In the genomic region with DNA sequence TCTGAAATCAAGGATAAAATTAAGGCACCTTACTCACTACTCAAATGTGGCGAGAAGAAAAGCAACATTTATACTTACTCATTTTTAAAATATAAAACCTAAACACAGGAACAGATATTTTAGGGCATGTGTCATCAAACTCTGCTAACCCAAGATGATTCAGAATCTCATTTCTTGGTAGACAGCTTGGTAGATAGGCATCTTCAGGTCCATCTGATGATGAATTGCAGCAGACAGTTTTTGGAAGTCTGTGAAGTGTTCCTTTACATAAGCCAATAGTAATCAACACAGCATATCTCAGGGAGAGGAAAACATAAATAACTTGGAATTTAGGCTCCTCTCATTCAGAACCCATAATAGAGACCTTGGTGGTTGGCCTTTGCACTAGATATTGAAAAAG, we compare ENCODE assay signal across 12 cellular contexts. TPM values are rescaled to one million over a fixed set of nuclear protein-coding genes. Genes with fewer than 3 reads are reported as not detected.
DNase-seq lines count a peak whose midpoint lies in the region; ATAC-seq, FAIRE-seq and TF ChIP-seq lines count a peak whose summit lies in the region.
"Had no signal": no experiment of that assay in that cellular context is flagged by ENCODE, and none has a peak within 500 bp of the region (broad histone marks: within the 10 kb centered on the region; RNA-seq: fewer than 3 reads in every experiment).

No MANE protein-coding gene starts in this region.

- H3K4me3 Mint-ChIP-seq in astrocyte (ENCODE audit: unreplicated experiment) = no peak overlapping the region
- H3K4me3 Mint-ChIP-seq: dendritic cell treated with granulocyte-macrophage colony-stimulating factor and Interleukin-4, amounts not matched to agents 40 ng/mL and 50 ng/mL, for 4 days had no signal

- FAIRE-seq in astrocyte (lab: Jason Lieb, UNC) = peak; percentile 63
- FAIRE-seq: TTC549 had no signal

- no peaks in the 10 kb centered on the region for H3K36me3 Mint-ChIP-seq in astrocyte (ENCODE audit: low read depth, unreplicated experiment)

- H3K27ac ChIP-seq in ACC112 (ENCODE audit: low read depth, low read length) (peak overlapping the region; percentile 97), HCT116 (ENCODE audit: low read depth, low read length) (no peak overlapping the region), astrocyte (ENCODE audit: low read depth, low read length) (peak overlapping the region; percentile 58), layer of hippocampus (ENCODE audit: low read depth, low read length) (peak overlapping the region; percentile 9), gastroesophageal sphincter (no peak overlapping the region)

- no peak for TF ChIP-seq EP300 in gastroesophageal sphincter (IDR thresholded peaks at IDR 0.05)

- H3K9me3 Mint-ChIP-seq in astrocyte (ENCODE audit: unreplicated experiment) = no peaks in the 10 kb centered on the region
- H3K9me3 Mint-ChIP-seq: dendritic cell treated with granulocyte-macrophage colony-stimulating factor and Interleukin-4, amounts not matched to agents 40 ng/mL and 50 ng/mL, for 4 days had no signal

- POLR2A ChIA-PET in HCT116 (lab: Charles Lee) = no interaction called here

- no peak for DNase-seq in HCT116 (ENCODE audit: low read depth, low spot score)
- peak; percentile 92 for DNase-seq in astrocyte (ENCODE audit: low read depth)
- no peak for DNase-seq in stimulated activated CD4-positive, alpha-beta T cell treated with anti-CD3 and anti-CD28 coated beads, Interleukin-1b, Interleukin-23, amount 100 ng/mL, for 48 hours
- DNase-seq in NCI-H2196 (lab: John Stamatoyannopoulos, UW; ENCODE audit: unreplicated experiment) = no peak
- no peak for DNase-seq in NCI-H1092 treated with DMSO at 0.1 percent for 48 hours (lab: John Stamatoyannopoulos, UW)
- DNase-seq: mesendoderm, NCI-H187 treated with DMSO at 0.1 percent for 48 hours had no signal

- TF ChIP-seq POLR2A in HCT116 (IDR thresholded peaks at IDR 0.05; ENCODE audit: borderline replicate concordance, extremely low read depth, insufficient read depth, insufficient read length) (no peak), gastroesophageal sphincter (IDR thresholded peaks at IDR 0.05) (no peak)

- WGBS in gastroesophageal sphincter (ENCODE audit: low coverage in 1 of 2), 2 donors = 50% methylated on average over 1 of the region's 1 CpG; no CpG with 5 or more reads in 1 of the 2 donors

- H3K9ac ChIP-seq in HCT116 (ENCODE audit: low read length) (peak overlapping the region; percentile 9; the same call in 1 of the 2 replicates), astrocyte (ENCODE audit: low read length) (peak overlapping the region; percentile 87)

- H3K36me3 ChIP-seq in ACC112 (ENCODE audit: insufficient read depth, low read length) = peaks cover 32% of the 10 kb centered on the region
- H3K36me3 ChIP-seq in HCT116 (ENCODE audit: control insufficient read depth in 1 of 2, insufficient read depth in 2 of 2, low read length in 2 of 2) = no peaks in the 10 kb centered on the region; a peak in 1 of 4 replicates
- peaks cover 3% of the 10 kb centered on the region for H3K36me3 ChIP-seq in astrocyte (ENCODE audit: insufficient read depth, low read length)
- peaks cover 0 to 6% of the 10 kb centered on the region in 2 donors for H3K36me3 ChIP-seq in gastroesophageal sphincter

- RAD21 ChIA-PET in HCT116 (lab: Charles Lee; ENCODE audit: low non-redundant PET in 1 of 2, low total read pairs in 2 of 2, uncharacterized antibody in 2 of 2, unreplicated experiment in 2 of 2) = interaction anchor here in 1 of 2 experiments (0.6 kb wide), 1 partner anchor 192 kb away, joined by 3 read pairs; no protein-coding TSS in a partner anchor

- H3K9me3 ChIP-seq in HCT116 (ENCODE audit: control insufficient read depth in 1 of 2, insufficient read depth in 1 of 2, low read depth in 1 of 2, low read length in 2 of 2) = no peaks in the 10 kb centered on the region
- H3K9me3 ChIP-seq in astrocyte (ENCODE audit: insufficient read depth, low read depth, low read length) = no peaks in the 10 kb centered on the region
- no peaks in the 10 kb centered on the region for H3K9me3 ChIP-seq in gastroesophageal sphincter

- peaks cover 93% of the 10 kb centered on the region for H3K79me2 ChIP-seq in ACC112 (ENCODE audit: control insufficient read depth, insufficient read depth, low read length, unreplicated experiment)
- H3K79me2 ChIP-seq in HCT116 (ENCODE audit: insufficient read depth, low read length) = peaks cover 67% of the 10 kb centered on the region
- H3K79me2 ChIP-seq in astrocyte (ENCODE audit: insufficient read depth, low read length) = peaks cover 80% of the 10 kb centered on the region

- no peak for TF ChIP-seq RAD21 in HCT116 (IDR thresholded peaks at IDR 0.05; ENCODE audit: low read depth)

- no peak overlapping the region for H2AFZ ChIP-seq in ACC112 (ENCODE audit: low read length, unreplicated experiment)
- H2AFZ ChIP-seq in HCT116 (ENCODE audit: low read depth, low read length, poor library complexity, severe bottlenecking) = no peak overlapping the region
- no peak overlapping the region for H2AFZ ChIP-seq in astrocyte (ENCODE audit: low read depth, low read length)

- ATAC-seq in HCT116 = no peak
- no peak for ATAC-seq in gastroesophageal sphincter

- H3K4me1 ChIP-seq in ACC112 (ENCODE audit: control insufficient read depth, insufficient read depth, low read length, unreplicated experiment) (peaks cover 64% of the 10 kb centered on the region), HCT116 (ENCODE audit: control insufficient read depth in 1 of 2, insufficient read depth in 2 of 2, low read length in 2 of 2) (peaks cover 50 to 74% of the 10 kb centered on the region in 2 experiments), astrocyte (ENCODE audit: insufficient read depth, low read length) (peaks cover 43% of the 10 kb centered on the region), gastroesophageal sphincter (peaks cover 0 to 45% (median 12%) of the 10 kb centered on the region in 3 donors)

- intact Hi-C loops in HCT116 (cut with micrococcal nuclease) = loop anchor here (5.0 to 10.0 kb wide), 2 partner anchors 107 to 270 kb away; no protein-coding TSS in a partner anchor

- H3K4me1 Mint-ChIP-seq in astrocyte (ENCODE audit: low read depth, unreplicated experiment) = peaks cover 36% of the 10 kb centered on the region

- TF ChIP-seq CTCF in HCT116 (IDR thresholded peaks at IDR 0.05 in 2 of 3, conservative IDR thresholded peaks at IDR 0.05 in 1 of 3; ENCODE audit: borderline replicate concordance in 1 of 3, insufficient read depth in 1 of 3, low read depth in 2 of 3, low read length in 2 of 3) = no peak
- no peak for TF ChIP-seq CTCF in astrocyte (IDR thresholded peaks at IDR 0.05; ENCODE audit: insufficient read depth, low read depth, low read length)
- no peak for TF ChIP-seq CTCF in gastroesophageal sphincter (IDR thresholded peaks at IDR 0.05)

- H3K9me2 ChIP-seq in HCT116 (ENCODE audit: insufficient read depth) = no peaks in the 10 kb centered on the region

- peak overlapping the region; percentile 79 for H3K4me3 ChIP-seq in ACC112 (ENCODE audit: low read depth, low read length)
- H3K4me3 ChIP-seq in HCT116 (replicated peaks in 1 of 2; ENCODE audit: low read depth in 1 of 2, low read length in 2 of 2) = no peak overlapping the region
- no peak overlapping the region for H3K4me3 ChIP-seq in astrocyte (ENCODE audit: insufficient read depth, low read depth, low read length)
- H3K4me3 ChIP-seq in gastroesophageal sphincter = no peak overlapping the region

- peak overlapping the region; percentile 31 for H3K27ac Mint-ChIP-seq in astrocyte (ENCODE audit: unreplicated experiment)

- H3K27me3 Mint-ChIP-seq in astrocyte (ENCODE audit: low read depth, unreplicated experiment) = peaks cover 4% of the 10 kb centered on the region

- H4K20me1 ChIP-seq in HCT116 (ENCODE audit: insufficient read depth) (0 out of 2 replicates have a peak, but pooled peaks cover 4% of the 10 kb centered on the region), astrocyte (ENCODE audit: insufficient read depth, low read length) (peaks cover 50% of the 10 kb centered on the region)

- H3K27me3 ChIP-seq in ACC112 (ENCODE audit: insufficient read depth, low read length) (no peaks in the 10 kb centered on the region), HCT116 (ENCODE audit: insufficient read depth, low read length) (no peaks in the 10 kb centered on the region), astrocyte (ENCODE audit: insufficient read depth, low read length) (no peaks in the 10 kb centered on the region), layer of hippocampus (ENCODE audit: control insufficient read depth, insufficient read depth, low read length) (no peaks in the 10 kb centered on the region), gastroesophageal sphincter (no peaks in the 10 kb centered on the region)

- CTCF ChIA-PET in HCT116 (lab: Charles Lee) = no interaction called here

- BruUV-seq in HCT116 (replicated peaks; lab: Mats Ljungman, UMichigan) = no TSS peak

- H3K4me2 ChIP-seq in HCT116 (ENCODE audit: low read length) = peak overlapping the region; percentile 85
- H3K4me2 ChIP-seq in astrocyte (ENCODE audit: low read length) = peak overlapping the region; percentile 93

TF ChIP-seq in HCT116, 20 proteins besides CTCF, POLR2A, EP300 and RAD21:
- TF ChIP-seq CEBPB (IDR thresholded peaks at IDR 0.05; ENCODE audit: low read depth) (no peak), ZFX (IDR thresholded peaks at IDR 0.05) (no peak), SP1 (IDR thresholded peaks at IDR 0.05; ENCODE audit: low read depth) (no peak), ZNF274 (IDR thresholded peaks at IDR 0.05; ENCODE audit: low read depth, low read length) (no peak), JUND (IDR thresholded peaks at IDR 0.05) (0 out of 2 replicates have a peak, but pooled peaks have one; percentile 19), CBX3 (IDR thresholded peaks at IDR 0.05; ENCODE audit: low read depth) (0 out of 2 replicates have a peak, but pooled peaks have one; percentile 12)
- TF ChIP-seq, protein P1, sequence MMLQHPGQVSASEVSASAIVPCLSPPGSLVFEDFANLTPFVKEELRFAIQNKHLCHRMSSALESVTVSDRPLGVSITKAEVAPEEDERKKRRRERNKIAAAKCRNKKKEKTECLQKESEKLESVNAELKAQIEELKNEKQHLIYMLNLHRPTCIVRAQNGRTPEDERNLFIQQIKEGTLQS (IDR thresholded peaks at IDR 0.05) = no peak
TF ChIP-seq in HCT116: peak in this region for 2.

RNA-seq across cellular contexts. Expression of a gene that starts 3.4 kb away (rescaled TPM):
- total RNA-seq in HCT116 (2021; ENCODE audit: unreplicated experiment) (49.5 TPM), astrocyte (34.3 and 35.8 TPM in 2 replicates), gastroesophageal sphincter (10 to 100 TPM; 17.9 to 35.9 (median 22.4) TPM)
- polyA plus RNA-seq in HCT116 (2012) = 17.1 TPM in 2 replicates

RNA-seq across cellular contexts. Expression of a gene that starts 54.7 kb away (rescaled TPM):
- total RNA-seq in HCT116 (2021; ENCODE audit: unreplicated experiment) = 1.4 TPM
- polyA plus RNA-seq in HCT116 (2012) = 0.65 and 0.94 TPM in 2 replicates
- 0.99 and 1.1 TPM in 2 replicates for total RNA-seq in astrocyte
- 10 to 100 TPM in 2 of 4 donors, 1 to 10 TPM in 2; 6.2 to 23.0 (median 11.8) TPM for total RNA-seq in gastroesophageal sphincter

Comparison
In these comparisons a context has a peak if more than half of its experiments do, and no peak if none do; other contexts are left out.
1. H3K27ac ChIP-seq: peak in ACC112 (single experiment), astrocyte (single experiment) and layer of hippocampus (single experiment); none in HCT116 (single experiment) and gastroesophageal sphincter (0 of 4).